ENCODE assay signal across 11 cellular contexts in genomic region chr6:79646006-79646405, GRCh38. TPM values are rescaled to one million over a fixed set of nuclear protein-coding genes. Genes with fewer than 3 reads are reported as not detected.
A peak's percentile ranks its signal among the peaks of the same experiment; 100 is the strongest.
DNase-seq lines count a peak whose midpoint lies in the region; ATAC-seq and TF ChIP-seq lines count a peak whose summit lies in the region.
"Had no signal": no experiment of that assay in that cellular context is flagged by ENCODE, and none has a peak within 500 bp of the region (broad histone marks: within the 10 kb centered on the region; RNA-seq: fewer than 3 reads in every experiment).

No MANE protein-coding gene starts in this region.

- DNase-seq in NCI-H1092 treated with DMSO at 0.1 percent for 48 hours (lab: John Stamatoyannopoulos, UW) (peak; percentile 6), NCI-H1092 (lab: John Stamatoyannopoulos, UW) (no peak), foreskin keratinocyte (no peak), globus pallidus (ENCODE audit: low spot score) (no peak), cerebellum (ENCODE audit: low spot score) (no peak), NCI-H2029 treated with DMSO at 0.1 percent for 48 hours (lab: John Stamatoyannopoulos, UW) (no peak)
- DNase-seq: effector memory CD4-positive, alpha-beta T cell; immature natural killer cell; SHP77 had no signal

- H3K4me2 ChIP-seq in OCI-LY1 (ENCODE audit: low read length) = no peak overlapping the region

- no peaks in the 10 kb centered on the region for H3K36me3 ChIP-seq in OCI-LY1 (ENCODE audit: insufficient read depth, low read length)

- H3K9me2 ChIP-seq in OCI-LY1 (ENCODE audit: low read depth, low read length) = no peaks in the 10 kb centered on the region

- no peak overlapping the region for H3K4me3 ChIP-seq in OCI-LY1 (ENCODE audit: low read depth, low read length, poor library complexity, severe bottlenecking)

- no peaks in the 10 kb centered on the region for H4K20me1 ChIP-seq in OCI-LY1 (ENCODE audit: insufficient read depth, low read length)

- peak; percentile 49 for TF ChIP-seq CTCF in OCI-LY1 (IDR thresholded peaks at IDR 0.05; ENCODE audit: low read length)
- peak; percentile 21 for TF ChIP-seq CTCF in foreskin keratinocyte (conservative IDR thresholded peaks at IDR 0.05)

- H3F3A ChIP-seq in OCI-LY1 (ENCODE audit: insufficient read depth, low read length) = no peaks in the 10 kb centered on the region

- ATAC-seq in GM18868 (IDR thresholded peaks at IDR 0.05; ENCODE audit: unreplicated experiment) (peak; percentile 77), foreskin keratinocyte (no peak)

- H3K4me1 ChIP-seq in OCI-LY1 (ENCODE audit: insufficient read depth, low read length, severe bottlenecking) = no peaks in the 10 kb centered on the region
- H3K4me1 ChIP-seq in foreskin keratinocyte = no peaks in the 10 kb centered on the region

- H3K9me3 ChIP-seq in OCI-LY1 (ENCODE audit: low read length) = no peaks in the 10 kb centered on the region

- H3K9ac ChIP-seq in OCI-LY1 (ENCODE audit: low read length) = no peak overlapping the region

- H3K79me2 ChIP-seq in OCI-LY1 (ENCODE audit: insufficient read depth, low read length) = no peaks in the 10 kb centered on the region

- H2AFZ ChIP-seq in OCI-LY1 (ENCODE audit: low read length) = no peak overlapping the region

- H3K27me3 ChIP-seq in OCI-LY1 (ENCODE audit: insufficient read depth, low read length) (no peaks in the 10 kb centered on the region), foreskin keratinocyte (no peaks in the 10 kb centered on the region)

- H3K27ac ChIP-seq in OCI-LY1 (ENCODE audit: low read depth, low read length, poor library complexity, severe bottlenecking) = no peak overlapping the region
- no peak overlapping the region for H3K27ac ChIP-seq in foreskin keratinocyte

RNA-seq across cellular contexts. Expression of gene SH3BGRL2, which starts 14.9 kb away (rescaled TPM):
- total RNA-seq in foreskin keratinocyte (5.7 and 8.6 TPM in 2 replicates), cerebellum (26.1 TPM)
- polyA plus RNA-seq in foreskin keratinocyte = 2.0 and 2.5 TPM in 2 replicates
